1 cellular context compared by ENCODE assay signal in genomic region chr11:110763249-110764011, GRCh38.
A peak's percentile ranks its signal among the peaks of the same experiment; 100 is the strongest.
TF ChIP-seq lines count a peak whose summit lies in the region.

No MANE protein-coding gene starts in this region.

TF ChIP-seq in HEK293, 187 proteins besides CTCF, POLR2A, EP300 and RAD21 (continued from another document):
- TF ChIP-seq, protein P1, sequence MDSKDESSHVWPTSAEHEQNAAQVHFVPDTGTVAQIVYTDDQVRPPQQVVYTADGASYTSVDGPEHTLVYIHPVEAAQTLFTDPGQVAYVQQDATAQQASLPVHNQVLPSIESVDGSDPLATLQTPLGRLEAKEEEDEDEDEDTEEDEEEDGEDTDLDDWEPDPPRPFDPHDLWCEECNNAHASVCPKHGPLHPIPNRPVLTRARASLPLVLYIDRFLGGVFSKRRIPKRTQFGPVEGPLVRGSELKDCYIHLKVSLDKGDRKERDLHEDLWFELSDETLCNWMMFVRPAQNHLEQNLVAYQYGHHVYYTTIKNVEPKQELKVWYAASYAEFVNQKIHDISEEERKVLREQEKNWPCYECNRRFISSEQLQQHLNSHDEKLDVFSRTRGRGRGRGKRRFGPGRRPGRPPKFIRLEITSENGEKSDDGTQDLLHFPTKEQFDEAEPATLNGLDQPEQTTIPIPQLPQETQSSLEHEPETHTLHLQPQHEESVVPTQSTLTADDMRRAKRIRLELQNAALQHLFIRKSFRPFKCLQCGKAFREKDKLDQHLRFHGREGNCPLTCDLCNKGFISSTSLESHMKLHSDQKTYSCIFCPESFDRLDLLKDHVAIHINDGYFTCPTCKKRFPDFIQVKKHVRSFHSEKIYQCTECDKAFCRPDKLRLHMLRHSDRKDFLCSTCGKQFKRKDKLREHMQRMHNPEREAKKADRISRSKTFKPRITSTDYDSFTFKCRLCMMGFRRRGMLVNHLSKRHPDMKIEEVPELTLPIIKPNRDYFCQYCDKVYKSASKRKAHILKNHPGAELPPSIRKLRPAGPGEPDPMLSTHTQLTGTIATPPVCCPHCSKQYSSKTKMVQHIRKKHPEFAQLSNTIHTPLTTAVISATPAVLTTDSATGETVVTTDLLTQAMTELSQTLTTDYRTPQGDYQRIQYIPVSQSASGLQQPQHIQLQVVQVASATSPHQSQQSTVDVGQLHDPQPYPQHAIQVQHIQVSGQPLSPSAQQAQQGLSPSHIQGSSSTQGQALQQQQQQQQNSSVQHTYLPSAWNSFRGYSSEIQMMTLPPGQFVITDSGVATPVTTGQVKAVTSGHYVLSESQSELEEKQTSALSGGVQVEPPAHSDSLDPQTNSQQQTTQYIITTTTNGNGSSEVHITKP (tag by site-specific recombination; IDR thresholded peaks at IDR 0.05), result 0 out of 2 replicates have a peak, but pooled peaks have one; percentile 18
- TF ChIP-seq ZNF24 (tag by site-specific recombination; IDR thresholded peaks at IDR 0.05) (no peak), ZNF561 (tag by site-specific recombination; IDR thresholded peaks at IDR 0.05; ENCODE audit: borderline replicate concordance) (no peak), ZNF132 (tag by site-specific recombination; IDR thresholded peaks at IDR 0.05; ENCODE audit: borderline replicate concordance) (no peak), ZNF302 (tag by site-specific recombination; IDR thresholded peaks at IDR 0.05; ENCODE audit: low read depth) (no peak)
